28 cellular contexts compared by ENCODE assay signal in genomic region chr4:158056689-158057245, GRCh38.
DNase-seq lines count a peak whose midpoint lies in the region; ATAC-seq and TF ChIP-seq lines count a peak whose summit lies in the region.
"Had no signal": no experiment of that assay in that cellular context is flagged by ENCODE, and none has a peak within 500 bp of the region (broad histone marks: within the 10 kb centered on the region; RNA-seq: fewer than 3 reads in every experiment).

No MANE protein-coding gene starts in this region.

- H3K36me3 ChIP-seq in hepatocyte (replicated peaks; ENCODE audit: insufficient read depth, low read depth) (no peaks in the 10 kb centered on the region), trophoblast cell (ENCODE audit: control insufficient read depth in 1 of 2, insufficient read depth in 2 of 2, low read length in 2 of 2) (no peaks in the 10 kb centered on the region)
- H3K36me3 ChIP-seq: breast epithelium, Peyer's patch, SJCRH30, upper lobe of right lung had no signal

- H4K91ac ChIP-seq in trophoblast cell (ENCODE audit: low read depth, low read length): no peak overlapping the region

- no peaks in the 10 kb centered on the region for H3K9me2 ChIP-seq in hepatocyte (replicated peaks; ENCODE audit: insufficient read depth)

- H3K4ac ChIP-seq in trophoblast cell (ENCODE audit: low read depth, low read length): no peak overlapping the region

- H3K9me3 ChIP-seq in hepatocyte (ENCODE audit: low read depth): no peaks in the 10 kb centered on the region
- H3K9me3 ChIP-seq in trophoblast cell (ENCODE audit: insufficient read depth, low read depth, low read length): no peaks in the 10 kb centered on the region
- H3K9me3 ChIP-seq: breast epithelium, Peyer's patch, SJCRH30, upper lobe of right lung had no signal

- no peak overlapping the region for H2AK5ac ChIP-seq in trophoblast cell (ENCODE audit: low read length)

- no peak overlapping the region for H4K12ac ChIP-seq in trophoblast cell (ENCODE audit: low read depth, low read length)

- H3K27ac ChIP-seq in hepatocyte: no peak overlapping the region
- peak overlapping the region; percentile 67 for H3K27ac ChIP-seq in trophoblast cell (ENCODE audit: low read depth, low read length)
- no peak overlapping the region for H3K27ac ChIP-seq in RWPE1
- H3K27ac ChIP-seq: breast epithelium, coronary artery, Peyer's patch, SJCRH30, upper lobe of right lung had no signal

- H3K18ac ChIP-seq in trophoblast cell (ENCODE audit: low read length): no peak overlapping the region

- H2AFZ ChIP-seq in hepatocyte (peak overlapping the region; percentile 32), trophoblast cell (ENCODE audit: insufficient read depth, low read length, poor library complexity) (no peak overlapping the region)

- CTCF ChIA-PET in RWPE1 (lab: Yijun Ruan, JAX): no interaction called here

- H3K27me3 ChIP-seq in hepatocyte (no peaks in the 10 kb centered on the region), trophoblast cell (ENCODE audit: insufficient read depth, low read length) (no peaks in the 10 kb centered on the region)
- H3K27me3 ChIP-seq: breast epithelium, Peyer's patch, SJCRH30, upper lobe of right lung had no signal

- H3K4me3 ChIP-seq in hepatocyte: no peak overlapping the region
- no peak overlapping the region for H3K4me3 ChIP-seq in trophoblast cell (ENCODE audit: low read depth, low read length)
- H3K4me3 ChIP-seq: breast epithelium, coronary artery, Peyer's patch, SJCRH30, upper lobe of right lung had no signal

- H3K79me1 ChIP-seq in trophoblast cell (ENCODE audit: low read length): no peaks in the 10 kb centered on the region

- H3K79me2 ChIP-seq in hepatocyte: no peaks in the 10 kb centered on the region
- no peaks in the 10 kb centered on the region for H3K79me2 ChIP-seq in trophoblast cell (ENCODE audit: control insufficient read depth, insufficient read depth, low read length, poor library complexity)

- no peak overlapping the region for H3K9ac ChIP-seq in trophoblast cell (ENCODE audit: low read length)

- TF ChIP-seq CTCF in hepatocyte (IDR thresholded peaks at IDR 0.05; ENCODE audit: poor library complexity) (no peak), RWPE1 (conservative IDR thresholded peaks at IDR 0.05; ENCODE audit: low read depth) (no peak)

- no peak overlapping the region for H4K8ac ChIP-seq in trophoblast cell (ENCODE audit: low read depth, low read length)

- no peak overlapping the region for H3K14ac ChIP-seq in trophoblast cell (ENCODE audit: low read length)

- H3K23ac ChIP-seq in trophoblast cell (ENCODE audit: low read length): no peak overlapping the region

- H4K20me1 ChIP-seq in hepatocyte (ENCODE audit: insufficient read depth, poor library complexity, severe bottlenecking): no peaks in the 10 kb centered on the region

- H3K4me1 ChIP-seq in hepatocyte (ENCODE audit: insufficient read depth) (no peaks in the 10 kb centered on the region), trophoblast cell (ENCODE audit: control insufficient read depth in 1 of 2, insufficient read depth in 2 of 2, low read length in 2 of 2) (peaks cover 0 to 2% of the 10 kb centered on the region in 2 experiments)
- H3K4me1 ChIP-seq: breast epithelium, Peyer's patch, SJCRH30, upper lobe of right lung had no signal

- no peak for ATAC-seq in HG02642 (IDR thresholded peaks at IDR 0.05; ENCODE audit: poor library complexity, unreplicated experiment)
- ATAC-seq: activated CD4-positive, CD25-positive, alpha-beta regulatory T cell treated with anti-CD3 and anti-CD28 coated beads, Interleukin-2, amount 50 U/mL, for 24 hours; activated T-helper 17 cell treated with anti-CD3 and anti-CD28 coated beads, Interleukin-2, amount 50 U/mL, for 72 hours; effector memory CD8-positive, alpha-beta T cell; naive thymus-derived CD4-positive, alpha-beta T cell; upper lobe of right lung had no signal

- H3K4me2 ChIP-seq in hepatocyte (no peak overlapping the region), trophoblast cell (ENCODE audit: low read length) (no peak overlapping the region)

- peak overlapping the region; percentile 3 for H2BK12ac ChIP-seq in trophoblast cell (ENCODE audit: low read length)

- POLR2A ChIA-PET in RWPE1 (lab: Yijun Ruan, JAX; ENCODE audit: low non-redundant PET): no interaction called here

- H2BK5ac ChIP-seq in trophoblast cell (ENCODE audit: low read depth, low read length, poor library complexity): no peak overlapping the region

- DNase-seq in NCI-H510A treated with DMSO at 0.1 percent for 48 hours (lab: John Stamatoyannopoulos, UW) (peak; percentile 10), NCI-H510A (lab: John Stamatoyannopoulos, UW) (no peak), amniotic epithelial cell (ENCODE audit: low read depth) (peak; percentile 45), hepatocyte (ENCODE audit: low spot score) (no peak), trophoblast cell (no peak), RWPE1 (ENCODE audit: low spot score) (no peak), DMS153 treated with DMSO at 0.1 percent for 48 hours (lab: John Stamatoyannopoulos, UW; ENCODE audit: unreplicated experiment) (no peak)
- DNase-seq: 8988T; activated CD4-positive, alpha-beta memory T cell treated with anti-CD3 and anti-CD28 coated beads for 36 hours; activated CD8-positive, alpha-beta memory T cell treated with anti-CD3 and anti-CD28 coated beads, Interleukin-2, amount 50 U/mL, for 4 hours; activated naive CD4-positive, alpha-beta T cell treated with anti-CD3 and anti-CD28 coated beads, Interleukin-2, amount 50 U/mL, for 16 hours; amygdala; effector memory CD8-positive, alpha-beta T cell; foreskin fibroblast; head of caudate nucleus; HFFc6; naive thymus-derived CD4-positive, alpha-beta T cell; NK-92 treated with Interleukin-12 subunit alpha and Interleukin-12 subunit beta, amount 100 ng/mL, for 24 hours; Peyer's patch; SJCRH30; substantia nigra; T-helper 1 cell; upper lobe of right lung had no signal

- peak overlapping the region; percentile 33 for H2BK120ac ChIP-seq in trophoblast cell (ENCODE audit: insufficient read depth, low read length, poor library complexity)

Comparison
In these comparisons a context has a peak if more than half of its experiments do, and no peak if none do; other contexts are left out.
1. DNase-seq: peak in NCI-H510A treated with DMSO at 0.1 percent for 48 hours (single experiment) and amniotic epithelial cell (single experiment); none in NCI-H510A (single experiment), hepatocyte (single experiment), trophoblast cell (0 of 2), RWPE1 (single experiment) and DMS153 treated with DMSO at 0.1 percent for 48 hours (single experiment).